Comparison of ENCODE assay signal across 20 cellular contexts in genomic region chr4:42630908-42631307, GRCh38.
"Had no signal": no experiment of that assay in that cellular context is flagged by ENCODE, and none has a peak within 500 bp of the region (broad histone marks: within the 10 kb centered on the region; RNA-seq: fewer than 3 reads in every experiment).

No MANE protein-coding gene starts in this region.

- DNase-seq: cortex of kidney; dorsolateral prefrontal cortex; effector CD8-positive, alpha-beta T cell; foreskin melanocyte; head of caudate nucleus; kidney; mesendoderm; naive thymus-derived CD4-positive, alpha-beta T cell; posterior cingulate gyrus; spleen; stimulated activated CD4-positive, alpha-beta T cell treated with anti-CD3 and anti-CD28 coated beads, Interleukin-15, amount 100 ng/mL, for 24 hours; stimulated activated CD4-positive, alpha-beta T cell treated with anti-CD3 and anti-CD28 coated beads, Interleukin-1b, Interleukin-23, amount 100 ng/mL, for 48 hours; stimulated activated CD4-positive, alpha-beta T cell treated with anti-CD3 and anti-CD28 coated beads, Interleukin-4, amount 100 ng/mL, for 24 hours; stimulated activated naive CD4-positive, alpha-beta T cell treated with Interleukin-2 at 50 U/mL for 16 hours; thyroid gland; upper lobe of right lung had no signal

- ATAC-seq: naive thymus-derived CD4-positive, alpha-beta T cell; sciatic nerve; upper lobe of right lung had no signal

- H3K27me3 Mint-ChIP-seq: naive thymus-derived CD4-positive, alpha-beta T cell had no signal

- H3K27ac ChIP-seq: hepatocyte, spleen, suprapubic skin, thyroid gland, upper lobe of right lung, vagina had no signal
